Comparison of ENCODE assay signal across 14 cellular contexts in the genomic region with DNA sequence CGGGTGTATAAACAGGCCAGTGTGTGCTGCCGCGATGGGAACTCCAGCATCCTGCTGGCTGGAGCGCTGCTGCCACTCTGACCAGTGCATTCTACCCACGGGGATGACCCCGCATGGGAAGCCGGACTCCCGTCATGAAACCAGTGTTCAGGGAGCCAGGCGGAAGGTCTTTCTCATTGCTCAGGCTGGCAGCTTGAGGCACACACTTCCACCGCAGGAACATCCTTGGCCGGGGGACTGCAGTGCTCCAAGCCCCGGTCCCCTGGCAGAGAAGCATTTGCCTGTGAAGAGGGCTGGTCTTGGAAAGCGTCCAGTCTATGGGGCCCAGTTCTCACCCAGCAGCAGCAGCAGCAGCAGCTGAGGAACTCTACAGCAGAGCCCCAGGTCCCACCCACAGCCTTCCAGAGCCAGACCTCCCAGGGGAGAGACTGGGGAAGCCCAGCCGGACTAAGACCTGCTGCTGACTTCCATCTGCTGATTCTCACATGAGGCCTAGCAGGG.
A peak's percentile ranks its signal among the peaks of the same experiment; 100 is the strongest.
DNase-seq lines count a peak whose midpoint lies in the region; TF ChIP-seq lines count a peak whose summit lies in the region.
"Had no signal": no experiment of that assay in that cellular context is flagged by ENCODE, and none has a peak within 500 bp of the region (broad histone marks: within the 10 kb centered on the region; RNA-seq: fewer than 3 reads in every experiment).

No MANE protein-coding gene starts in this region.

- POLR2A ChIA-PET in GM10248 (lab: Yijun Ruan, JAX), result no interaction called here

- no peak overlapping the region for H3K4me3 Mint-ChIP-seq in chondrocyte (ENCODE audit: unreplicated experiment)
- H3K4me3 Mint-ChIP-seq in T-helper 2 cell treated with Interferon-gamma antibody and Interleukin-4, amounts not matched to agents 5 μg/mL and 100 μg/mL, for 36 hours, result no peak overlapping the region
- H3K4me3 Mint-ChIP-seq: CD4-positive, alpha-beta memory T cell; mesothelial cell of epicardium had no signal

- H3K27me3 ChIP-seq in BLaER1 treated with 17β-estradiol and CSF1 and Interleukin-3, amounts not matched to agents 10 nM and 100 nM, result peaks cover 28 to 67% (median 53%) of the 10 kb centered on the region in 11 experiments
- no peaks in the 10 kb centered on the region for H3K27me3 ChIP-seq in muscle layer of duodenum (ENCODE audit: low read depth, low read length)

- peaks cover 3% of the 10 kb centered on the region for H3K9me3 Mint-ChIP-seq in chondrocyte (ENCODE audit: low read depth)
- peaks cover 16% of the 10 kb centered on the region for H3K9me3 Mint-ChIP-seq in T-helper 2 cell treated with Interferon-gamma antibody and Interleukin-4, amounts not matched to agents 5 μg/mL and 100 μg/mL, for 36 hours

- H4K20me1 ChIP-seq in BLaER1 treated with 17β-estradiol and CSF1 and Interleukin-3, amounts not matched to agents 10 nM and 100 nM, result peaks cover 0 to 72% (median 52%) of the 10 kb centered on the region in 11 experiments; a peak in 17 of 22 replicates

- H3K36me3 ChIP-seq in BLaER1 treated with 17β-estradiol and CSF1 and Interleukin-3, amounts not matched to agents 10 nM and 100 nM, result no peaks in the 10 kb centered on the region
- no peaks in the 10 kb centered on the region for H3K36me3 ChIP-seq in muscle layer of duodenum (ENCODE audit: control insufficient read depth in 1 of 2, insufficient read depth in 2 of 2, low read length in 2 of 2)

- H3K4me3 ChIP-seq in BLaER1 treated with 17β-estradiol and CSF1 and Interleukin-3, amounts not matched to agents 10 nM and 100 nM, result no peak overlapping the region
- no peak overlapping the region for H3K4me3 ChIP-seq in muscle layer of duodenum (ENCODE audit: low read depth in 1 of 2, low read length in 2 of 2)
- H3K4me3 ChIP-seq: SK-N-MC had no signal

- H3K27me3 Mint-ChIP-seq in chondrocyte (ENCODE audit: low read depth), result no peaks in the 10 kb centered on the region
- peaks cover 2% of the 10 kb centered on the region for H3K27me3 Mint-ChIP-seq in T-helper 2 cell treated with Interferon-gamma antibody and Interleukin-4, amounts not matched to agents 5 μg/mL and 100 μg/mL, for 36 hours (ENCODE audit: low read depth)
- H3K27me3 Mint-ChIP-seq: CD4-positive, alpha-beta memory T cell had no signal

- H3K36me3 Mint-ChIP-seq in chondrocyte (ENCODE audit: low read depth), result peaks cover 3% of the 10 kb centered on the region
- H3K36me3 Mint-ChIP-seq in T-helper 2 cell treated with Interferon-gamma antibody and Interleukin-4, amounts not matched to agents 5 μg/mL and 100 μg/mL, for 36 hours (ENCODE audit: low read depth), result no peaks in the 10 kb centered on the region
- H3K36me3 Mint-ChIP-seq: CD4-positive, alpha-beta memory T cell; mesothelial cell of epicardium had no signal

- TF ChIP-seq CTCF in chondrocyte (IDR thresholded peaks at IDR 0.05) (no peak), GM10248 (IDR thresholded peaks at IDR 0.05; ENCODE audit: control extremely low read depth, extremely low read depth, low read depth, missing control alignments) (no peak)

- peak overlapping the region in 10 of 11 experiments; percentile 10 to 54 (median 23); a peak in 14 of 22 replicates for H3K4me2 ChIP-seq in BLaER1 treated with 17β-estradiol and CSF1 and Interleukin-3, amounts not matched to agents 10 nM and 100 nM

- peaks cover 5 to 16% (median 11%) of the 10 kb centered on the region in 11 experiments; a peak in 20 of 22 replicates for H3K9me3 ChIP-seq in BLaER1 treated with 17β-estradiol and CSF1 and Interleukin-3, amounts not matched to agents 10 nM and 100 nM (replicated peaks in 1 of 11)
- H3K9me3 ChIP-seq in muscle layer of duodenum (ENCODE audit: control insufficient read depth in 1 of 2, low read length in 2 of 2), result no peaks in the 10 kb centered on the region

- H3K4me1 ChIP-seq in BLaER1 treated with 17β-estradiol and CSF1 and Interleukin-3, amounts not matched to agents 10 nM and 100 nM, result peaks cover 0 to 10% (median 8%) of the 10 kb centered on the region in 10 experiments; a peak in 16 of 20 replicates
- peaks cover 4 to 56% of the 10 kb centered on the region in 2 donors for H3K4me1 ChIP-seq in muscle layer of duodenum (ENCODE audit: control insufficient read depth in 1 of 2, insufficient read depth in 2 of 2, low read length in 2 of 2)

- CTCF ChIA-PET in GM10248 (lab: Yijun Ruan, JAX), result no interaction called here

- H3K27ac Mint-ChIP-seq in chondrocyte (ENCODE audit: unreplicated experiment), result no peak overlapping the region
- H3K27ac Mint-ChIP-seq in T-helper 2 cell treated with Interferon-gamma antibody and Interleukin-4, amounts not matched to agents 5 μg/mL and 100 μg/mL, for 36 hours, result no peak overlapping the region
- H3K27ac Mint-ChIP-seq: CD4-positive, alpha-beta memory T cell; mesothelial cell of epicardium had no signal

- H3K9ac ChIP-seq in BLaER1 treated with 17β-estradiol and CSF1 and Interleukin-3, amounts not matched to agents 10 nM and 100 nM, result no peak overlapping the region

- H3K4me1 Mint-ChIP-seq in chondrocyte (ENCODE audit: low read depth), result peaks cover 49% of the 10 kb centered on the region
- no peaks in the 10 kb centered on the region for H3K4me1 Mint-ChIP-seq in T-helper 2 cell treated with Interferon-gamma antibody and Interleukin-4, amounts not matched to agents 5 μg/mL and 100 μg/mL, for 36 hours (ENCODE audit: low read depth)
- H3K4me1 Mint-ChIP-seq: CD4-positive, alpha-beta memory T cell had no signal

- no peak overlapping the region for H3K27ac ChIP-seq in BLaER1 treated with 17β-estradiol and CSF1 and Interleukin-3, amounts not matched to agents 10 nM and 100 nM
- H3K27ac ChIP-seq in muscle layer of duodenum (ENCODE audit: low read length), result peak overlapping the region; percentile 20
- H3K27ac ChIP-seq: SK-N-MC had no signal

- DNase-seq in NCI-H2081 (lab: John Stamatoyannopoulos, UW) (peak; percentile 74 to 83), chondrocyte (ENCODE audit: low spot score) (peak; percentile 88), GM10248 (ENCODE audit: extremely low spot score) (no peak), COLO829 (ENCODE audit: low spot score) (no peak)
- DNase-seq in activated CD4-positive, alpha-beta T cell treated with anti-CD3 and anti-CD28 coated beads, Interleukin-2, amount 50 U/mL, for 1 hour, result no peak
- DNase-seq in T-helper 2 cell treated with Interferon-gamma antibody and Interleukin-4, amounts not matched to agents 5 μg/mL and 100 μg/mL, for 36 hours (ENCODE audit: low spot score), result no peak
- DNase-seq: activated CD4-positive, CD25-positive, alpha-beta regulatory T cell treated with anti-CD3 and anti-CD28 coated beads, Interleukin-2, amount 50 U/mL, for 72 hours; activated effector memory CD4-positive, alpha-beta T cell treated with Interleukin-2 at 50 U/mL for 16 hours; CD4-positive, alpha-beta memory T cell; head of caudate nucleus had no signal

Comparison
In these comparisons a context has a peak if more than half of its experiments do, and no peak if none do; other contexts are left out.
1. DNase-seq: peak in NCI-H2081 (2 of 2) and chondrocyte (single experiment); none in GM10248 (single experiment), COLO829 (single experiment), activated CD4-positive, alpha-beta T cell treated with anti-CD3 and anti-CD28 coated beads, Interleukin-2, amount 50 U/mL, for 1 hour (single experiment) and T-helper 2 cell treated with Interferon-gamma antibody and Interleukin-4, amounts not matched to agents 5 μg/mL and 100 μg/mL, for 36 hours (single experiment).